Comparison of ENCODE assay signal across 10 cellular contexts in genomic region chr3:10322355-10322715, GRCh38. TPM values are rescaled to one million over a fixed set of nuclear protein-coding genes. Genes with fewer than 3 reads are reported as not detected.
A peak's percentile ranks its signal among the peaks of the same experiment; 100 is the strongest.
DNase-seq lines count a peak whose midpoint lies in the region; ATAC-seq, FAIRE-seq and TF ChIP-seq lines count a peak whose summit lies in the region.
"Had no signal": no experiment of that assay in that cellular context is flagged by ENCODE, and none has a peak within 500 bp of the region (broad histone marks: within the 10 kb centered on the region; RNA-seq: fewer than 3 reads in every experiment).

No MANE protein-coding gene starts in this region.

- peaks cover 19% of the 10 kb centered on the region for H3K27me3 Mint-ChIP-seq in Caco-2 (ENCODE audit: insufficient read depth, unreplicated experiment)
- H3K27me3 Mint-ChIP-seq in H9 (ENCODE audit: low read depth), result peaks cover 27% of the 10 kb centered on the region
- peaks cover 29% of the 10 kb centered on the region for H3K27me3 Mint-ChIP-seq in T-helper 17 cell

- no peaks in the 10 kb centered on the region for H3K79me1 ChIP-seq in H9 (ENCODE audit: insufficient read depth, low read depth, low read length, poor library complexity, severe bottlenecking)

- ATAC-seq in T-helper 17 cell, result no peak
- ATAC-seq: Right ventricle myocardium inferior had no signal

- no peak overlapping the region for H3K4me3 ChIP-seq in Caco-2 (ENCODE audit: low read depth, low read length)
- H3K4me3 ChIP-seq in effector memory CD4-positive, alpha-beta T cell (ENCODE audit: insufficient read depth, low read depth, low read length, poor library complexity, severe bottlenecking), result no peak overlapping the region
- H3K4me3 ChIP-seq in thyroid gland (replicated peaks in 1 of 3), result no peak overlapping the region
- H3K4me3 ChIP-seq: GM23248 had no signal

- H3K36me3 ChIP-seq in Caco-2 (ENCODE audit: control insufficient read depth, insufficient read depth, low read length), result peaks cover 1% of the 10 kb centered on the region; the same call in 1 of the 2 replicates
- H3K36me3 ChIP-seq in effector memory CD4-positive, alpha-beta T cell (ENCODE audit: control insufficient read depth, insufficient read depth, low read length), result peaks cover 10% of the 10 kb centered on the region
- peaks cover 3 to 12% of the 10 kb centered on the region in 2 donors for H3K36me3 ChIP-seq in thyroid gland

- H3K9me3 Mint-ChIP-seq in Caco-2 (ENCODE audit: unreplicated experiment) (no peaks in the 10 kb centered on the region), H9 (no peaks in the 10 kb centered on the region)

- no peak overlapping the region for H3K27ac ChIP-seq in H9 (ENCODE audit: insufficient read length, low read depth, low read length)
- H3K27ac ChIP-seq in effector memory CD4-positive, alpha-beta T cell (ENCODE audit: insufficient read depth, low read length, poor library complexity, severe bottlenecking), result no peak overlapping the region
- H3K27ac ChIP-seq in thyroid gland, result no peak overlapping the region
- H3K27ac ChIP-seq: GM23248 had no signal

- H2AK5ac ChIP-seq in H9 (ENCODE audit: insufficient read length, low read length), result no peak overlapping the region

- TF ChIP-seq CTCF in Caco-2 (IDR thresholded peaks at IDR 0.05; ENCODE audit: insufficient read depth in 1 of 2, low read depth in 1 of 2, low read length in 1 of 2, severe bottlenecking in 1 of 2, unreplicated experiment in 1 of 2) (peak; percentile 21 to 32), H9 (conservative IDR thresholded peaks at IDR 0.05) (peak; percentile 67), thyroid gland (IDR thresholded peaks at IDR 0.05) (no peak)

- H3K27ac Mint-ChIP-seq in Caco-2 (ENCODE audit: unreplicated experiment) (no peak overlapping the region), H9 (peak overlapping the region in 1 of 3 experiments; percentile 33; a peak in 1 of 7 replicates), T-helper 17 cell (peak overlapping the region; percentile 94)

- H3K14ac ChIP-seq in H9 (ENCODE audit: insufficient read depth, low read length), result no peak overlapping the region

- no peak overlapping the region for H3K9ac ChIP-seq in H9 (ENCODE audit: extremely low read depth, insufficient read length, low read length)
- H3K9ac ChIP-seq: GM23248 had no signal

- H3K4me1 Mint-ChIP-seq in Caco-2 (ENCODE audit: low read depth, unreplicated experiment) (no peaks in the 10 kb centered on the region), H9 (peaks cover 0 to 8% of the 10 kb centered on the region in 2 experiments; a peak in 3 of 4 replicates), T-helper 17 cell (peaks cover 15% of the 10 kb centered on the region)

- no peak overlapping the region for H3K4ac ChIP-seq in H9 (ENCODE audit: low read depth, low read length)

- TF ChIP-seq POLR2A in thyroid gland (IDR thresholded peaks at IDR 0.05), result no peak

- CTCF ChIA-PET in Caco-2 (lab: Charles Lee), result interaction anchor here (0.7 to 0.8 kb wide), 3 partner anchors 8 to 390 kb away, joined by 3 to 5 read pairs (median 4); no protein-coding TSS in a partner anchor

- H4K8ac ChIP-seq in H9 (replicated peaks; ENCODE audit: insufficient read length, low read depth, low read length), result no peak overlapping the region

- DNase-seq in Caco-2, result no peak
- DNase-seq in H9, result peak; percentile 52
- no peak for DNase-seq in T-helper 17 cell
- peak; percentile 12 for DNase-seq in kidney tubule cell (ENCODE audit: low spot score)
- no peak for DNase-seq in effector memory CD4-positive, alpha-beta T cell
- DNase-seq in thyroid gland, result no peak
- no peak for DNase-seq in GM19239 (ENCODE audit: insufficient read length, low spot score)
- no peak for DNase-seq in stimulated activated CD4-positive, alpha-beta T cell treated with anti-CD3 and anti-CD28 coated beads, Interleukin-2, amount 100 ng/mL, for 48 hours
- DNase-seq: GM23248 had no signal

- H3K9me3 ChIP-seq in Caco-2 (no peaks in the 10 kb centered on the region), H9 (ENCODE audit: control insufficient read depth, low read depth, low read length) (no peaks in the 10 kb centered on the region), T-helper 17 cell (ENCODE audit: control insufficient read depth, low read length, poor library complexity, severe bottlenecking) (no peaks in the 10 kb centered on the region), thyroid gland (no peaks in the 10 kb centered on the region)
- no peaks in the 10 kb centered on the region for H3K9me3 ChIP-seq in effector memory CD4-positive, alpha-beta T cell (ENCODE audit: control insufficient read depth, low read length)

- no peaks in the 10 kb centered on the region for H4K20me1 ChIP-seq in H9 (ENCODE audit: control insufficient read depth, insufficient read depth, insufficient read length)

- H2AFZ ChIP-seq in H9 (ENCODE audit: low read length), result no peak overlapping the region

- H2BK20ac ChIP-seq in H9 (ENCODE audit: low read depth, low read length, poor library complexity, severe bottlenecking), result no peak overlapping the region

- no CpG with 5 or more reads among the region's 1 CpG for WGBS in H9 (ENCODE audit: extremely low coverage, insufficient read length, low lambda C conversion rate)
- WGBS in thyroid gland, 2 donors, result 84 to 90% methylated on average over 1 of the region's 1 CpG

- H3K27me3 ChIP-seq in Caco-2 (replicated peaks; ENCODE audit: control insufficient read depth, insufficient read depth, low read length), result no peaks in the 10 kb centered on the region
- H3K27me3 ChIP-seq in H9 (ENCODE audit: insufficient read depth, low read length), result no peaks in the 10 kb centered on the region
- H3K27me3 ChIP-seq in effector memory CD4-positive, alpha-beta T cell (replicated peaks; ENCODE audit: control insufficient read depth, insufficient read depth, low read length, poor library complexity, severe bottlenecking), result no peaks in the 10 kb centered on the region
- no peaks in the 10 kb centered on the region for H3K27me3 ChIP-seq in thyroid gland

- H3K79me2 ChIP-seq in H9 (ENCODE audit: insufficient read depth, low read length), result peaks cover 12% of the 10 kb centered on the region

- BruUV-seq in Caco-2 (replicated peaks; lab: Mats Ljungman, UMichigan), result no TSS peak

- no peak overlapping the region for H2BK5ac ChIP-seq in H9 (ENCODE audit: insufficient read length, low read length)

- H3K23ac ChIP-seq in H9 (ENCODE audit: insufficient read length, low read depth, low read length), result no peak overlapping the region

- H3K36me3 Mint-ChIP-seq in Caco-2 (ENCODE audit: insufficient read depth, unreplicated experiment), result peaks cover 26% of the 10 kb centered on the region
- H3K36me3 Mint-ChIP-seq in H9 (ENCODE audit: insufficient read depth in 1 of 3, low read depth in 3 of 3), result peaks cover 11 to 21% (median 12%) of the 10 kb centered on the region in 3 experiments; a peak in 6 of 7 replicates
- H3K36me3 Mint-ChIP-seq in T-helper 17 cell (ENCODE audit: low read depth), result peaks cover 2% of the 10 kb centered on the region

- H3K18ac ChIP-seq in H9 (ENCODE audit: insufficient read length, low read depth, low read length), result peak overlapping the region; percentile 33

- FAIRE-seq in GM19239 (lab: Jason Lieb, UNC), result no peak

- H3T11ph ChIP-seq in H9 (ENCODE audit: low read length), result no peak overlapping the region

- no peak overlapping the region for H4K91ac ChIP-seq in H9 (ENCODE audit: insufficient read length, low read depth, low read length)

- H3K4me1 ChIP-seq in Caco-2 (peaks cover 7% of the 10 kb centered on the region), H9 (ENCODE audit: insufficient read depth, low read length) (no peaks in the 10 kb centered on the region), thyroid gland (peaks cover 3 to 6% of the 10 kb centered on the region in 2 donors)
- peaks cover 10% of the 10 kb centered on the region for H3K4me1 ChIP-seq in effector memory CD4-positive, alpha-beta T cell (ENCODE audit: control insufficient read depth, insufficient read depth, low read length, poor library complexity, severe bottlenecking)

- no peak overlapping the region for H4K5ac ChIP-seq in H9 (ENCODE audit: insufficient read length, low read depth, low read length)

- no peak overlapping the region for H3K4me3 Mint-ChIP-seq in Caco-2 (ENCODE audit: unreplicated experiment)
- H3K4me3 Mint-ChIP-seq in H9, result no peak overlapping the region
- no peak overlapping the region for H3K4me3 Mint-ChIP-seq in T-helper 17 cell

- intact Hi-C loops in Caco-2 (cut with micrococcal nuclease; ENCODE audit: unreplicated experiment), result no loop called here
- intact Hi-C loops in thyroid gland (cut with DNase I), result no loop called here

- no peak overlapping the region for H3K56ac ChIP-seq in H9 (ENCODE audit: insufficient read length, low read depth, low read length)

- no peak overlapping the region for H3K4me2 ChIP-seq in H9 (ENCODE audit: insufficient read depth, insufficient read length, low read length)

- POLR2A ChIA-PET in Caco-2 (lab: Charles Lee), result no interaction called here

- peaks cover 5% of the 10 kb centered on the region for H3K23me2 ChIP-seq in H9 (ENCODE audit: insufficient read length, low read depth, low read length, poor library complexity, severe bottlenecking)

- no peak overlapping the region for H2BK12ac ChIP-seq in H9 (ENCODE audit: insufficient read length, low read depth, low read length)

- H2BK120ac ChIP-seq in H9 (ENCODE audit: low read depth, low read length, poor library complexity, severe bottlenecking), result no peak overlapping the region

- no peak overlapping the region for H2BK15ac ChIP-seq in H9 (ENCODE audit: low read depth, low read length)

RNA-seq across cellular contexts. Expression of gene SEC13, which starts 1.4 kb away (rescaled TPM):
- total RNA-seq in Caco-2 (2022), result 135 and 141 TPM in 2 replicates
- 131 TPM in 2 replicates for total RNA-seq in H9 (2021)
- 10 to 100 TPM; 87.0 to 88.0 TPM for total RNA-seq in T-helper 17 cell
- 100 to 1,000 TPM in 3 of 4 donors, 10 to 100 TPM in 1; 93.3 to 156 (median 136) TPM for total RNA-seq in thyroid gland

RNA-seq across cellular contexts. Expression of gene GHRL, which starts 29.6 kb away (rescaled TPM):
- total RNA-seq in Caco-2 (2022), result not detected in 2 replicates
- total RNA-seq in H9 (2021), result 1.3 TPM in 1 of 2 replicates, not detected in the other
- total RNA-seq in T-helper 17 cell, result under 1 TPM; 0.73 to 0.85 TPM
- total RNA-seq in thyroid gland, result 1 to 10 TPM in 2 of 4 donors, under 1 TPM in 1, not detected in 1; 0.56 to 1.2 (median 1.1) TPM
- total RNA-seq: GM23248 had no signal

Comparison
In these comparisons a context has a peak if more than half of its experiments do, and no peak if none do; other contexts are left out.
1. DNase-seq: peak in H9 (single experiment) and kidney tubule cell (single experiment); none in Caco-2 (0 of 2), T-helper 17 cell (0 of 3), effector memory CD4-positive, alpha-beta T cell (0 of 3), thyroid gland (0 of 2), GM19239 (single experiment) and stimulated activated CD4-positive, alpha-beta T cell treated with anti-CD3 and anti-CD28 coated beads, Interleukin-2, amount 100 ng/mL, for 48 hours (0 of 2).
2. CTCF ChIP-seq: peak in Caco-2 (2 of 2) and H9 (single experiment); none in thyroid gland (0 of 6).